Comparison of ENCODE assay signal across 8 cellular contexts in the genomic region with DNA sequence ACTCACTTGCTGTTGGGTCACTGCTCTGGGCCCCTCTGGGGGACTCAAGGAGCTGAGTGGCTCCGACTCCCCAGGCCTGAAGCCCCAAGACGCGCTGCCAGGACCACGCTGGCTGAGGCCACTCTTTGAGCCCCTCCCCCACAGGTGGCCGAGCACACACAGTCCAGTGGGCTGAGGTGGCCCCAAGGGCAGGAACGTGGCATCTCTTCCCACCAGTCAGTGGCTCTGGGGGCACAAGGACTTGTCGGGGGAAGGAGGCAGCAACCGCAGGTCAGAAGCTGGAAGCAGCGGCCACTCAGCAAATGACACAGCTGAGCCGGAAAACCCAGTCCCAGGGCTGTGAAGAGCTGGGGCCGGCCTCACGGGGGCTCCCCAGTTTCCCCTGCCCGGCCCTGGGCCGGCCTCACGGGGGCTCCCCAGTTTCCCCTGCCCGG. TPM values are rescaled to one million over a fixed set of nuclear protein-coding genes. Genes with fewer than 3 reads are reported as not detected.
A peak's percentile ranks its signal among the peaks of the same experiment; 100 is the strongest.
DNase-seq lines count a peak whose midpoint lies in the region; ATAC-seq, FAIRE-seq and TF ChIP-seq lines count a peak whose summit lies in the region.

No MANE protein-coding gene starts in this region.

- no peaks in the 10 kb centered on the region for H3K27me3 ChIP-seq in left ventricle myocardium inferior (ENCODE audit: low read depth)

- H3K4me1 ChIP-seq in left ventricle myocardium inferior, result peaks cover 12% of the 10 kb centered on the region

- no peaks in the 10 kb centered on the region for H3K27me3 Mint-ChIP-seq in stimulated activated naive B cell treated with anti-CD40 and anti-IgM and Interleukin-4, amounts not matched to agents 10 μg/mL and 1 μg/mL and 100 μg/mL, for 72 hours

- peaks cover 9 to 13% of the 10 kb centered on the region in 2 donors for H3K4me1 Mint-ChIP-seq in stimulated activated naive B cell treated with anti-CD40 and anti-IgM and Interleukin-4, amounts not matched to agents 10 μg/mL and 1 μg/mL and 100 μg/mL, for 72 hours

- no peaks in the 10 kb centered on the region for H3K36me3 Mint-ChIP-seq in stimulated activated naive B cell treated with anti-CD40 and anti-IgM and Interleukin-4, amounts not matched to agents 10 μg/mL and 1 μg/mL and 100 μg/mL, for 72 hours

- no peak for FAIRE-seq in D721Med (lab: Jason Lieb, UNC)

- TF ChIP-seq CTCF in left ventricle myocardium inferior (IDR thresholded peaks at IDR 0.05; ENCODE audit: borderline replicate concordance) (no peak), D721Med (IDR thresholded peaks at IDR 0.05; ENCODE audit: insufficient read depth, missing control alignments) (no peak)

- ATAC-seq in GM21447 (IDR thresholded peaks at IDR 0.05; ENCODE audit: unreplicated experiment), result peak; percentile 49
- peak; percentile 12 for ATAC-seq in SK-N-SH treated with all-trans-retinoic acid at 6 μM for 48 hours
- ATAC-seq in stimulated activated naive B cell treated with anti-CD40 and anti-IgM and Interleukin-4, amounts not matched to agents 10 μg/mL and 1 μg/mL and 100 μg/mL, for 72 hours (replicated peaks), result peak; percentile 57 to 59
- ATAC-seq in GM18517 (IDR thresholded peaks at IDR 0.05; ENCODE audit: unreplicated experiment), result no peak

- H3K4me3 ChIP-seq in left ventricle myocardium inferior, result peak overlapping the region; percentile 66

- H3K27ac Mint-ChIP-seq in stimulated activated naive B cell treated with anti-CD40 and anti-IgM and Interleukin-4, amounts not matched to agents 10 μg/mL and 1 μg/mL and 100 μg/mL, for 72 hours, result peak overlapping the region; percentile 37

- no peaks in the 10 kb centered on the region for H3K36me3 ChIP-seq in left ventricle myocardium inferior

- H3K9me3 ChIP-seq in left ventricle myocardium inferior (replicated peaks), result no peaks in the 10 kb centered on the region

- H3K27ac ChIP-seq in left ventricle myocardium inferior (replicated peaks), result no peak overlapping the region

- H3K9me3 Mint-ChIP-seq in stimulated activated naive B cell treated with anti-CD40 and anti-IgM and Interleukin-4, amounts not matched to agents 10 μg/mL and 1 μg/mL and 100 μg/mL, for 72 hours, result no peaks in the 10 kb centered on the region

- peak overlapping the region; percentile 80 to 83 for H3K4me3 Mint-ChIP-seq in stimulated activated naive B cell treated with anti-CD40 and anti-IgM and Interleukin-4, amounts not matched to agents 10 μg/mL and 1 μg/mL and 100 μg/mL, for 72 hours

- intact Hi-C loops in left ventricle myocardium inferior (cut with micrococcal nuclease), result no loop called here

- DNase-seq in DMS53 (lab: John Stamatoyannopoulos, UW), result peak; percentile 68
- DNase-seq in left ventricle myocardium inferior, result no peak
- DNase-seq in stimulated activated naive B cell treated with anti-CD40 and anti-IgM and Interleukin-4, amounts not matched to agents 10 μg/mL and 1 μg/mL and 100 μg/mL, for 72 hours, result peak; percentile 18
- no peak for DNase-seq in D721Med (ENCODE audit: insufficient read length, low spot score)
- no peak for DNase-seq in activated CD4-positive, alpha-beta T cell treated with anti-CD3 and anti-CD28 coated beads, Interleukin-2, amount 50 U/mL, for 1 hour

TF ChIP-seq in SK-N-SH treated with all-trans-retinoic acid at 6 μM for 48 hours, 23 proteins besides CTCF, POLR2A, EP300 and RAD21:
- TF ChIP-seq CSDC2 (CRISPR knock-in tag; IDR thresholded peaks at IDR 0.05), result no peak
- TF ChIP-seq RARB (CRISPR knock-in tag; IDR thresholded peaks at IDR 0.05), result no peak
- TF ChIP-seq BACH2 (CRISPR knock-in tag; IDR thresholded peaks at IDR 0.05; ENCODE audit: borderline replicate concordance), result no peak
- TF ChIP-seq ZNF70 (CRISPR knock-in tag; IDR thresholded peaks at IDR 0.05), result no peak
- TF ChIP-seq GLIS3 (CRISPR knock-in tag; IDR thresholded peaks at IDR 0.05), result no peak
- TF ChIP-seq TCF4 (CRISPR knock-in tag; IDR thresholded peaks at IDR 0.05; ENCODE audit: borderline replicate concordance), result no peak
- TF ChIP-seq, protein P1, sequence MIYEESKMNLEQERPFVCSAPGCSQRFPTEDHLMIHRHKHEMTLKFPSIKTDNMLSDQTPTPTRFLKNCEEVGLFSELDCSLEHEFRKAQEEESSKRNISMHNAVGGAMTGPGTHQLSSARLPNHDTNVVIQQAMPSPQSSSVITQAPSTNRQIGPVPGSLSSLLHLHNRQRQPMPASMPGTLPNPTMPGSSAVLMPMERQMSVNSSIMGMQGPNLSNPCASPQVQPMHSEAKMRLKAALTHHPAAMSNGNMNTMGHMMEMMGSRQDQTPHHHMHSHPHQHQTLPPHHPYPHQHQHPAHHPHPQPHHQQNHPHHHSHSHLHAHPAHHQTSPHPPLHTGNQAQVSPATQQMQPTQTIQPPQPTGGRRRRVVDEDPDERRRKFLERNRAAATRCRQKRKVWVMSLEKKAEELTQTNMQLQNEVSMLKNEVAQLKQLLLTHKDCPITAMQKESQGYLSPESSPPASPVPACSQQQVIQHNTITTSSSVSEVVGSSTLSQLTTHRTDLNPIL (CRISPR knock-in tag; IDR thresholded peaks at IDR 0.05; ENCODE audit: low read depth), result no peak
- no peak for TF ChIP-seq SNAI2 (CRISPR knock-in tag; IDR thresholded peaks at IDR 0.05)
- no peak for TF ChIP-seq ZFP30 (CRISPR knock-in tag; IDR thresholded peaks at IDR 0.05)
- TF ChIP-seq ZNF8 (CRISPR knock-in tag; IDR thresholded peaks at IDR 0.05), result no peak

RNA-seq across cellular contexts. Expression of a gene that starts 24.1 kb away (rescaled TPM):
- not detected for total RNA-seq in left ventricle myocardium inferior

RNA-seq across cellular contexts. Expression of a gene that starts 48.7 kb away (rescaled TPM):
- 15.3 TPM for total RNA-seq in left ventricle myocardium inferior

Comparison
In these comparisons a context has a peak if more than half of its experiments do, and no peak if none do; other contexts are left out.
1. DNase-seq: peak in DMS53 (single experiment) and stimulated activated naive B cell treated with anti-CD40 and anti-IgM and Interleukin-4, amounts not matched to agents 10 μg/mL and 1 μg/mL and 100 μg/mL, for 72 hours (single experiment); none in left ventricle myocardium inferior (single experiment), D721Med (single experiment) and activated CD4-positive, alpha-beta T cell treated with anti-CD3 and anti-CD28 coated beads, Interleukin-2, amount 50 U/mL, for 1 hour (single experiment).